Comparison of ENCODE assay signal across 8 cellular contexts in genomic region chr7:102287465-102288146, GRCh38. TPM values are rescaled to one million over a fixed set of nuclear protein-coding genes. Genes with fewer than 3 reads are reported as not detected.
DNase-seq lines count a peak whose midpoint lies in the region; ATAC-seq, FAIRE-seq and TF ChIP-seq lines count a peak whose summit lies in the region.

No MANE protein-coding gene starts in this region.

- WGBS in aorta, 2 donors = 1% methylated on average over 32 to 37 of the region's 37 CpGs

- TF ChIP-seq POLR2A in endothelial cell of umbilical vein (IDR thresholded peaks at IDR 0.05; ENCODE audit: low read depth, low read length) = no peak

- H3K4me3 ChIP-seq in endothelial cell of umbilical vein (replicated peaks in 1 of 3; ENCODE audit: insufficient read depth in 1 of 3, low read depth in 1 of 3, low read length in 3 of 3) (peak overlapping the region; percentile 44 to 72 (median 69)), muscle layer of colon (ENCODE audit: low read depth in 1 of 2, low read length in 2 of 2) (peak overlapping the region; percentile 76 to 81), aorta (ENCODE audit: low read length in 2 of 2) (peak overlapping the region; percentile 55 to 69)

- POLR2A ChIA-PET in endothelial cell of umbilical vein (lab: Charles Lee) = no interaction called here

- DNase-seq in DMS53 treated with DMSO at 0.1 percent for 48 hours (lab: John Stamatoyannopoulos, UW; ENCODE audit: unreplicated experiment) (peak; percentile 25), HFFc6 (peak; percentile 10), endothelial cell of umbilical vein (ENCODE audit: low read depth, low spot score) (no peak), aorta (no peak), superior temporal gyrus (ENCODE audit: extremely low spot score) (no peak)

- H4K20me1 ChIP-seq in endothelial cell of umbilical vein (replicated peaks; ENCODE audit: control insufficient read depth, extremely low read depth, insufficient read depth, low read length) = no peaks in the 10 kb centered on the region

- no peak for FAIRE-seq in endothelial cell of umbilical vein (lab: Jason Lieb, UNC)

- no peaks in the 10 kb centered on the region for H3K9me3 Mint-ChIP-seq in HFFc6

- H3K9me1 ChIP-seq in endothelial cell of umbilical vein (replicated peaks; ENCODE audit: control insufficient read depth, extremely low read depth, insufficient read depth, low read length) = no peaks in the 10 kb centered on the region

- H3K36me3 ChIP-seq in endothelial cell of umbilical vein (ENCODE audit: control insufficient read depth in 2 of 2, extremely low read depth in 1 of 2, insufficient read depth in 2 of 2, low read length in 2 of 2) = no peaks in the 10 kb centered on the region
- H3K36me3 ChIP-seq in muscle layer of colon (ENCODE audit: insufficient read depth, low read length) = no peaks in the 10 kb centered on the region
- H3K36me3 ChIP-seq in aorta (ENCODE audit: control insufficient read depth in 1 of 2, insufficient read depth in 2 of 2, low read length in 1 of 2) = no peaks in the 10 kb centered on the region

- dilution Hi-C loops in endothelial cell of umbilical vein (cut with MboI; ENCODE audit: extremely low pct_ligation_motif_present, low sequenced_read_pairs) = no loop called here

- peak; percentile 75 for ATAC-seq in SK-N-SH treated with all-trans-retinoic acid at 6 μM for 48 hours
- ATAC-seq in aorta (ENCODE audit: low FRiP score) = no peak
- ATAC-seq in HG02623 (IDR thresholded peaks at IDR 0.05; ENCODE audit: unreplicated experiment) = no peak

- H3K4me3 Mint-ChIP-seq in HFFc6 = peak overlapping the region; percentile 53

- no peaks in the 10 kb centered on the region for H3K79me2 ChIP-seq in endothelial cell of umbilical vein (ENCODE audit: control insufficient read depth, insufficient read depth, low read length)

- no peak for TF ChIP-seq CTCF in HFFc6 (IDR thresholded peaks at IDR 0.05)
- no peak for TF ChIP-seq CTCF in endothelial cell of umbilical vein (IDR thresholded peaks at IDR 0.05; ENCODE audit: extremely low read depth in 1 of 2, insufficient read depth in 1 of 2, low read depth in 1 of 2, low read length in 2 of 2)

- H3K36me3 Mint-ChIP-seq in HFFc6 (ENCODE audit: low read depth) = no peaks in the 10 kb centered on the region

- H3K4me2 ChIP-seq in endothelial cell of umbilical vein (ENCODE audit: insufficient read depth, low read length) = peak overlapping the region; percentile 75

- H3K27me3 Mint-ChIP-seq in HFFc6 (ENCODE audit: insufficient read depth) = peaks cover 7% of the 10 kb centered on the region

- H3K27ac Mint-ChIP-seq in HFFc6 = no peak overlapping the region

- H3K9ac ChIP-seq in endothelial cell of umbilical vein (replicated peaks; ENCODE audit: extremely low read depth, insufficient read depth, low read length) = no peak overlapping the region
- H3K9ac ChIP-seq in muscle layer of colon (ENCODE audit: low read length) = peak overlapping the region; percentile 21

- H3K9me3 ChIP-seq in endothelial cell of umbilical vein (replicated peaks; ENCODE audit: control insufficient read depth, insufficient read depth, low read length) (no peaks in the 10 kb centered on the region), muscle layer of colon (ENCODE audit: low read length) (no peaks in the 10 kb centered on the region), aorta (ENCODE audit: control insufficient read depth, low read length) (no peaks in the 10 kb centered on the region)

- peak overlapping the region; percentile 96 for H2AFZ ChIP-seq in endothelial cell of umbilical vein (ENCODE audit: low read depth, low read length)

- BruUV-seq in endothelial cell of umbilical vein (replicated peaks; lab: Mats Ljungman, UMichigan) = no TSS peak

- H3K27me3 ChIP-seq in endothelial cell of umbilical vein (ENCODE audit: control insufficient read depth in 2 of 2, insufficient read depth in 2 of 2, low read length in 2 of 2) (peaks cover 0 to 5% of the 10 kb centered on the region in 2 experiments), muscle layer of colon (ENCODE audit: control insufficient read depth in 1 of 2, insufficient read depth in 2 of 2, low read length in 2 of 2) (peaks cover 0 to 6% of the 10 kb centered on the region in 2 donors), aorta (ENCODE audit: control insufficient read depth in 1 of 2, insufficient read depth in 2 of 2, low read length in 1 of 2) (no peaks in the 10 kb centered on the region)

- H3K4me1 Mint-ChIP-seq in HFFc6 (ENCODE audit: low read depth) = peaks cover 4% of the 10 kb centered on the region; the same call in 1 of the 2 replicates

- intact Hi-C loops in endothelial cell of umbilical vein (cut with micrococcal nuclease) = no loop called here
- intact Hi-C loops in aorta (cut with DNase I) = no loop called here

- CTCF ChIA-PET in endothelial cell of umbilical vein (lab: Charles Lee) = interaction anchor here (0.5 to 2.9 kb wide), 8 partner anchors 8 to 745 kb away, joined by 3 to 10 read pairs (median 3); no protein-coding TSS in a partner anchor

- H3K27ac ChIP-seq in endothelial cell of umbilical vein (ENCODE audit: insufficient read depth, low read depth, low read length) (no peak overlapping the region), muscle layer of colon (ENCODE audit: low read depth, low read length) (no peak overlapping the region), aorta (ENCODE audit: low read depth in 1 of 2, low read length in 2 of 2) (no peak overlapping the region)

- H3K4me1 ChIP-seq in endothelial cell of umbilical vein (ENCODE audit: control insufficient read depth, extremely low read depth, insufficient read depth, low read length) = peaks cover 10% of the 10 kb centered on the region
- H3K4me1 ChIP-seq in muscle layer of colon (ENCODE audit: insufficient read depth, low read length) = peaks cover 17% of the 10 kb centered on the region
- H3K4me1 ChIP-seq in aorta (ENCODE audit: control insufficient read depth in 1 of 2, insufficient read depth in 2 of 2, low read length in 2 of 2) = no peaks in the 10 kb centered on the region

TF ChIP-seq in SK-N-SH treated with all-trans-retinoic acid at 6 μM for 48 hours, 23 proteins besides CTCF, POLR2A, EP300 and RAD21:
- TF ChIP-seq GLIS3 (CRISPR knock-in tag; IDR thresholded peaks at IDR 0.05) (no peak), OSR1 (CRISPR knock-in tag; IDR thresholded peaks at IDR 0.05) (no peak), ZNF70 (CRISPR knock-in tag; IDR thresholded peaks at IDR 0.05) (no peak)
TF ChIP-seq in SK-N-SH treated with all-trans-retinoic acid at 6 μM for 48 hours: peak in this region for 0.

TF ChIP-seq in endothelial cell of umbilical vein, 7 proteins besides CTCF, POLR2A, EP300 and RAD21:
- TF ChIP-seq FOS (IDR thresholded peaks at IDR 0.05; ENCODE audit: borderline replicate concordance, insufficient read depth, low read length) (no peak), JUN (IDR thresholded peaks at IDR 0.05; ENCODE audit: borderline replicate concordance, insufficient read depth, insufficient read length, low read depth) (no peak), EZH2 (IDR thresholded peaks at IDR 0.05; ENCODE audit: borderline replicate concordance, low read depth, low read length, severe bottlenecking) (no peak), POLR2AphosphoS5 (IDR thresholded peaks at IDR 0.05; ENCODE audit: insufficient read depth, low read depth, low read length) (no peak), GATA2 (IDR thresholded peaks at IDR 0.05; ENCODE audit: insufficient read depth, insufficient read length, low read depth, low read length) (no peak), MYC (IDR thresholded peaks at IDR 0.05; ENCODE audit: low read depth, low read length) (no peak)
- TF ChIP-seq, protein P1, sequence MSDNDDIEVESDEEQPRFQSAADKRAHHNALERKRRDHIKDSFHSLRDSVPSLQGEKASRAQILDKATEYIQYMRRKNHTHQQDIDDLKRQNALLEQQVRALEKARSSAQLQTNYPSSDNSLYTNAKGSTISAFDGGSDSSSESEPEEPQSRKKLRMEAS (IDR thresholded peaks at IDR 0.05; ENCODE audit: insufficient read depth, insufficient read length) = no peak

RNA-seq across cellular contexts. Expression of gene SH2B2, which starts 0.9 kb away (rescaled TPM):
- total RNA-seq in HFFc6 (2021; fragmentation: NEBNext Ultra II Directional; extraction: Animal tissue kit (Norgen Biotek cat#: 25700)) = 1 to 10 TPM; 1.2 to 3.2 (median 1.6) TPM
- 0.25 and 0.73 TPM in 2 replicates for total RNA-seq in endothelial cell of umbilical vein
- 0.69 and 1.1 TPM in 2 replicates for polyA plus RNA-seq in endothelial cell of umbilical vein
- 0.35 and 0.51 TPM in 2 replicates for polyA plus RNA-seq in endothelial cell of umbilical vein (2011; cell fraction: cytosol; rRNA removed)
- polyA plus RNA-seq in endothelial cell of umbilical vein (2011; cell fraction: nucleus; rRNA removed) = 0.28 and 0.62 TPM in 2 replicates
- polyA plus RNA-seq in endothelial cell of umbilical vein (2012) = 0.95 and 1.0 TPM in 2 replicates
- polyA minus RNA-seq in endothelial cell of umbilical vein = 0.17 TPM in 1 of 2 replicates, not detected in the other
- polyA minus RNA-seq in endothelial cell of umbilical vein (2011; cell fraction: cytosol; rRNA and poly(A)+ RNA removed) = 3.5 TPM
- polyA minus RNA-seq in endothelial cell of umbilical vein (2011; cell fraction: nucleus; rRNA and poly(A)+ RNA removed) = 0.19 and 0.82 TPM in 2 replicates
- 10 to 100 TPM in 1 of 2 donors, 1 to 10 TPM in 1; 5.5 to 15.6 TPM for total RNA-seq in aorta
- 1 to 10 TPM in 1 of 2 donors, under 1 TPM in 1; 0.50 to 2.4 TPM for polyA plus RNA-seq in aorta

Comparison
In these comparisons a context has a peak if more than half of its experiments do, and no peak if none do; other contexts are left out.
1. DNase-seq: peak in DMS53 treated with DMSO at 0.1 percent for 48 hours (single experiment) and HFFc6 (single experiment); none in endothelial cell of umbilical vein (single experiment), aorta (0 of 2) and superior temporal gyrus (single experiment).
2. Peak in every context shown above with its lines, with median percentiles within 50 percentile points of each other: H3K4me3 ChIP-seq.